In genomic region chr12:52235001-52235760, GRCh38 we compare ENCODE assay signal across 16 cellular contexts. TPM values are rescaled to one million over a fixed set of nuclear protein-coding genes. Genes with fewer than 3 reads are reported as not detected.
DNase-seq lines count a peak whose midpoint lies in the region; ATAC-seq and TF ChIP-seq lines count a peak whose summit lies in the region.
"Had no signal": no experiment of that assay in that cellular context is flagged by ENCODE, and none has a peak within 500 bp of the region (broad histone marks: within the 10 kb centered on the region; RNA-seq: fewer than 3 reads in every experiment).

No MANE protein-coding gene starts in this region.

- TF ChIP-seq CTCF in Panc1 (IDR thresholded peaks at IDR 0.05) (no peak), fibroblast of pulmonary artery (IDR thresholded peaks at IDR 0.05; ENCODE audit: low read length, missing control alignments) (no peak), smooth muscle cell (IDR thresholded peaks at IDR 0.05; ENCODE audit: borderline replicate concordance, insufficient read depth, poor library complexity, severe bottlenecking) (no peak)

- peaks cover 24% of the 10 kb centered on the region for H4K20me1 ChIP-seq in smooth muscle cell (ENCODE audit: low read depth)

- H3K36me3 ChIP-seq in Panc1 (ENCODE audit: control insufficient read depth, insufficient read depth, low read length): no peaks in the 10 kb centered on the region
- H3K36me3 ChIP-seq in smooth muscle cell (ENCODE audit: low read depth): no peaks in the 10 kb centered on the region

- H3K4me3 ChIP-seq in Panc1 (ENCODE audit: low read depth in 2 of 2, low read length in 2 of 2) (no peak overlapping the region), fibroblast of pulmonary artery (replicated peaks; ENCODE audit: low read depth, low read length) (no peak overlapping the region), smooth muscle cell (no peak overlapping the region)

- no peak overlapping the region for H3K9ac ChIP-seq in smooth muscle cell (ENCODE audit: low read depth)

- H3K4me1 ChIP-seq in Panc1 (ENCODE audit: control insufficient read depth, insufficient read depth, low read length): peaks cover 45% of the 10 kb centered on the region
- peaks cover 14% of the 10 kb centered on the region for H3K4me1 ChIP-seq in smooth muscle cell (ENCODE audit: low read depth)

- H3K79me2 ChIP-seq in smooth muscle cell (ENCODE audit: low read depth): no peaks in the 10 kb centered on the region

- DNase-seq in EL (peak; percentile 75), Panc1 (ENCODE audit: low read depth, low spot score) (no peak), fibroblast of pulmonary artery (ENCODE audit: low read depth) (peak; percentile 56), smooth muscle cell (lab: John Stamatoyannopoulos, UW; ENCODE audit: unreplicated experiment) (no peak), posterior vena cava (ENCODE audit: low spot score) (no peak), SKM-1 (lab: John Stamatoyannopoulos, UW; ENCODE audit: unreplicated experiment) (no peak)
- DNase-seq: CD8-positive, alpha-beta T cell; KG1; NCI-H1930; NCI-H82; retina; stimulated activated naive CD8-positive, alpha-beta T cell treated with anti-CD3 and anti-CD28 coated beads, Interleukin-15, amount 100 ng/mL, for 72 hours had no signal

- 94% methylated on average over 13 of the region's 15 CpGs for WGBS in smooth muscle cell (ENCODE audit: low lambda C conversion rate)

- peak overlapping the region; percentile 80 for H3K4me2 ChIP-seq in smooth muscle cell

- in situ Hi-C loops in Panc1 (cut with HindIII; ENCODE audit: low pct_unique_long_range_greater_than_20kb, low sequenced_read_pairs): no loop called here

- ATAC-seq in Panc1 (no peak), GM19397 (IDR thresholded peaks at IDR 0.05; ENCODE audit: unreplicated experiment) (no peak), HG03175 (IDR thresholded peaks at IDR 0.05; ENCODE audit: unreplicated experiment) (no peak)
- ATAC-seq: CD8-positive, alpha-beta T cell; stimulated activated naive CD8-positive, alpha-beta T cell treated with anti-CD3 and anti-CD28 coated beads, Interleukin-15, amount 100 ng/mL, for 72 hours had no signal

- intact Hi-C loops in Panc1 (cut with micrococcal nuclease; ENCODE audit: unreplicated experiment) (no loop called here), posterior vena cava (cut with DNase I) (no loop called here)

- no peaks in the 10 kb centered on the region for H3K27me3 ChIP-seq in Panc1 (ENCODE audit: control insufficient read depth, insufficient read depth, low read length)
- peaks cover 49% of the 10 kb centered on the region for H3K27me3 ChIP-seq in smooth muscle cell (ENCODE audit: low read depth)

- BruUV-seq in Panc1 (replicated peaks; lab: Mats Ljungman, UMichigan): no TSS peak

- peak overlapping the region; percentile 77 for H3K27ac ChIP-seq in Panc1 (ENCODE audit: low read length)
- no peak overlapping the region for H3K27ac ChIP-seq in smooth muscle cell (ENCODE audit: low read depth)
- H3K27ac ChIP-seq: VCaP had no signal

- POLR2A ChIA-PET in Panc1 (lab: Charles Lee): no interaction called here

- CTCF ChIA-PET in Panc1 (lab: Charles Lee): interaction anchor here (0.7 kb wide), 1 partner anchor 22 kb away, joined by 3 read pairs; no protein-coding TSS in a partner anchor

- H3F3A ChIP-seq in smooth muscle cell (ENCODE audit: low read depth): no peaks in the 10 kb centered on the region

- no peaks in the 10 kb centered on the region for H3K9me3 ChIP-seq in Panc1 (ENCODE audit: control insufficient read depth, insufficient read depth, low read depth, low read length)
- H3K9me3 ChIP-seq in smooth muscle cell (replicated peaks; ENCODE audit: low read depth): no peaks in the 10 kb centered on the region

- H2AFZ ChIP-seq in smooth muscle cell (ENCODE audit: low read depth): no peak overlapping the region

RNA-seq across cellular contexts. Expression of gene KRT7, which starts 2.1 kb away (rescaled TPM):
- total RNA-seq in Panc1 (2021; ENCODE audit: unreplicated experiment) (16.8 TPM), smooth muscle cell (168 and 214 TPM in 2 replicates), posterior vena cava (1 to 10 TPM; 4.1 to 6.8 TPM)
- polyA plus RNA-seq in Panc1 (2012; ENCODE audit: insufficient read length): 19.1 TPM
- polyA plus RNA-seq in smooth muscle cell: 190 and 744 TPM in 2 replicates
- total RNA-seq: CD8-positive, alpha-beta T cell had no signal

RNA-seq across cellular contexts. Expression of gene KRT86, which starts 39.3 kb away (rescaled TPM):
- total RNA-seq in Panc1 (2021; ENCODE audit: unreplicated experiment): 1.1 TPM
- polyA plus RNA-seq in Panc1 (2012; ENCODE audit: insufficient read length): 1.2 TPM
- total RNA-seq in smooth muscle cell: not detected in 2 replicates
- not detected in 2 replicates for polyA plus RNA-seq in smooth muscle cell
- not detected for total RNA-seq in posterior vena cava

RNA-seq across cellular contexts. Expression of gene KRT80, which starts 43.4 kb away (rescaled TPM):
- total RNA-seq in Panc1 (2021; ENCODE audit: unreplicated experiment) (51.5 TPM), smooth muscle cell (6.7 and 11.7 TPM in 2 replicates), posterior vena cava (under 1 TPM; 0.19 to 0.48 TPM)
- polyA plus RNA-seq in Panc1 (2012; ENCODE audit: insufficient read length): 30.3 TPM
- polyA plus RNA-seq in smooth muscle cell: 5.1 and 6.6 TPM in 2 replicates
- total RNA-seq: CD8-positive, alpha-beta T cell had no signal

RNA-seq across cellular contexts. Expression of gene KRT81, which starts 56.2 kb away (rescaled TPM):
- total RNA-seq in Panc1 (2021; ENCODE audit: unreplicated experiment) (0.90 TPM), smooth muscle cell (0.18 and 1.4 TPM in 2 replicates), posterior vena cava (not detected)
- polyA plus RNA-seq in Panc1 (2012; ENCODE audit: insufficient read length): 0.88 TPM
- 0.49 and 1.7 TPM in 2 replicates for polyA plus RNA-seq in smooth muscle cell
- total RNA-seq: CD8-positive, alpha-beta T cell; fibroblast of villous mesenchyme had no signal

Comparison
In these comparisons a context has a peak if more than half of its experiments do, and no peak if none do; other contexts are left out.
1. DNase-seq: peak in EL (single experiment) and fibroblast of pulmonary artery (single experiment); none in Panc1 (single experiment), smooth muscle cell (single experiment), posterior vena cava (single experiment) and SKM-1 (single experiment).